ENCODE assay signal across 10 cellular contexts in genomic region chr9:125663127-125663526, GRCh38. TPM values are rescaled to one million over a fixed set of nuclear protein-coding genes. Genes with fewer than 3 reads are reported as not detected.
A peak's percentile ranks its signal among the peaks of the same experiment; 100 is the strongest.
DNase-seq lines count a peak whose midpoint lies in the region; ATAC-seq and TF ChIP-seq lines count a peak whose summit lies in the region.
"Had no signal": no experiment of that assay in that cellular context is flagged by ENCODE, and none has a peak within 500 bp of the region (broad histone marks: within the 10 kb centered on the region; RNA-seq: fewer than 3 reads in every experiment).

No MANE protein-coding gene starts in this region.

- TF ChIP-seq CTCF in fibroblast of the aortic adventitia (IDR thresholded peaks at IDR 0.05; ENCODE audit: insufficient read depth, low read length) = no peak

- intact Hi-C loops in left ventricle myocardium superior (cut with micrococcal nuclease) = no loop called here

- no peak overlapping the region for H3K4me3 ChIP-seq in fibroblast of the aortic adventitia (ENCODE audit: low read depth, low read length)

- DNase-seq in AG08396 (ENCODE audit: low spot score) = peak; percentile 22
- DNase-seq in H4 (ENCODE audit: low spot score) = peak; percentile 12
- peak; percentile 33 for DNase-seq in SW480 (ENCODE audit: low spot score)
- DNase-seq in fibroblast of the aortic adventitia (ENCODE audit: low read depth) = peak; percentile 48
- DNase-seq in NCI-H2029 (lab: John Stamatoyannopoulos, UW) = no peak
- no peak for DNase-seq in foreskin melanocyte
- DNase-seq in left ventricle myocardium superior = no peak
- DNase-seq in cerebellar cortex (ENCODE audit: low spot score) = no peak
- DNase-seq: GF-D8, naive B cell had no signal

- no peak for ATAC-seq in left ventricle myocardium superior

RNA-seq across cellular contexts. Expression of gene MAPKAP1, which starts 43.9 kb away (rescaled TPM):
- total RNA-seq in H4 (2014; rRNA removed; shearing (Covaris generic)) = 84.3 and 93.3 TPM in 2 replicates
- 90.6 and 95.0 TPM in 2 replicates for total RNA-seq in fibroblast of the aortic adventitia (ENCODE audit: low replicate concordance)
- 146 TPM for total RNA-seq in left ventricle myocardium superior

Comparison
In these comparisons a context has a peak if more than half of its experiments do, and no peak if none do; other contexts are left out.
1. DNase-seq: peak in AG08396 (single experiment), H4 (single experiment), SW480 (single experiment) and fibroblast of the aortic adventitia (single experiment); none in NCI-H2029 (single experiment), foreskin melanocyte (single experiment), left ventricle myocardium superior (single experiment) and cerebellar cortex (single experiment).